22 cellular contexts compared by ENCODE assay signal in the genomic region with DNA sequence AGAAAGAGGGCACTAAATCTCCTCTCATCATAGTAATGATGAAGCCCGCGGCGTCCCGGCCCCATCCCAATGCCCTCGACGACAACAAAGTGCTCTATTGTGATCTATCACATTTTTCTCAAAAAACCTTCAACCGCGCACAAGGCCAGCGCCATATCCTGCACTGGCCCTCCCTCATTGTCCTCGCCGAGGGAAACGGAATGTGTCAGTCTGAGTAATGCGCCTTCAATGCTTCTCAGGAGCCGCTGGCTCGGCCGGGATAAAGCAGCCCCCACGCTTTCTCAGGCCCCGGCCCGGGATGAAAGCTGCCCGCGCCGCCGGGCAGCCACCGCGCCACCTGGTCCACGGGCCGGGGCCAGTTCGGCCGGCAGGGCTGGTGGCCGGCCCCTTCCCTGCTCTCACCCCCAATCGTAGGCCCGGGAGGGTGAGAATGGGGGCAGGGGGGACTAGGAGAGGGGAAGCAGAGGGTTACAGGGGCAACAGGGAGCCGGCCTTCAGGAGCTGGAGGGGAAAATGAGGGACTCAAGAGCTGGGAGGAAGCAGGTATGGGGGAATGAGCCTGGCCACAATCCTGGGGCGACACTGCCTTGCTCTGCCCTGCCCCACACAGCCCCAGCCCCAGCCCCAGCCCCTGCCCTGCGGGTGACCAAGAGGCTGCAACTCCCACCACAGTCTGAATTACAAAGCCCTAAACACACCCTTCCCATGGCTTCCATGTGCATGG. TPM values are rescaled to one million over a fixed set of nuclear protein-coding genes. Genes with fewer than 3 reads are reported as not detected.
A peak's percentile ranks its signal among the peaks of the same experiment; 100 is the strongest.
DNase-seq lines count a peak whose midpoint lies in the region; ATAC-seq and TF ChIP-seq lines count a peak whose summit lies in the region.
"Had no signal": no experiment of that assay in that cellular context is flagged by ENCODE, and none has a peak within 500 bp of the region (broad histone marks: within the 10 kb centered on the region; RNA-seq: fewer than 3 reads in every experiment).

No MANE protein-coding gene starts in this region.

- no peak for TF ChIP-seq POLR2A in tibial nerve (IDR thresholded peaks at IDR 0.05)

- no peak for TF ChIP-seq EP300 in tibial nerve (IDR thresholded peaks at IDR 0.05)

- H3K9me3 ChIP-seq in HUES64 (ENCODE audit: insufficient read depth, low read depth, low read length) (0 out of 2 replicates have a peak, but pooled peaks cover 5% of the 10 kb centered on the region), tibial nerve (peaks cover 0 to 5% (median 0%) of the 10 kb centered on the region in 4 donors)

- peaks cover 16% of the 10 kb centered on the region for H3K4me1 ChIP-seq in HUES64 (ENCODE audit: insufficient read depth, low read length)
- H3K4me1 ChIP-seq in tibial nerve, result peaks cover 0 to 16% (median 0%) of the 10 kb centered on the region in 4 donors

- H3K27me3 ChIP-seq in HUES64 (ENCODE audit: insufficient read depth, low read length) (peaks cover 28% of the 10 kb centered on the region), kidney epithelial cell (ENCODE audit: control insufficient read depth, insufficient read depth, low read length) (no peaks in the 10 kb centered on the region), tibial nerve (no peaks in the 10 kb centered on the region)

- H3K9ac ChIP-seq in HUES64 (ENCODE audit: low read depth, low read length), result no peak overlapping the region; the same call in 1 of the 2 replicates

- WGBS in HUES64, result 27% methylated on average over 34 of the region's 35 CpGs
- WGBS in tibial nerve, 2 donors, result 51 to 54% methylated on average over 30 to 34 of the region's 35 CpGs

- H3K36me3 ChIP-seq in HUES64 (ENCODE audit: insufficient read depth, low read length) (no peaks in the 10 kb centered on the region), kidney epithelial cell (ENCODE audit: control insufficient read depth, insufficient read depth, low read length) (no peaks in the 10 kb centered on the region), tibial nerve (no peaks in the 10 kb centered on the region)

- H3K4me3 ChIP-seq in HUES64 (ENCODE audit: low read length), result no peak overlapping the region
- H3K4me3 ChIP-seq in kidney epithelial cell (ENCODE audit: low read depth, low read length), result no peak overlapping the region
- H3K4me3 ChIP-seq in tibial nerve, result no peak overlapping the region

- DNase-seq in ecto neural progenitor cell (ENCODE audit: low spot score) (peak; percentile 68), kidney epithelial cell (ENCODE audit: low read depth) (peak; percentile 21), renal cortical epithelial cell (ENCODE audit: low read depth) (peak; percentile 26), germinal center (ENCODE audit: low spot score) (no peak), cortex of kidney (lab: John Stamatoyannopoulos, UW) (no peak), tibial nerve (ENCODE audit: low spot score in 2 of 2) (no peak)
- DNase-seq: activated CD8-positive, alpha-beta memory T cell treated with anti-CD3 and anti-CD28 coated beads, Interleukin-2, amount 50 U/mL, for 48 hours; activated naive CD4-positive, alpha-beta T cell treated with anti-CD3 and anti-CD28 coated beads, Interleukin-2, amount 10 ng/mL, durations not matched to agents 7 days and 5 days; caudate nucleus; DMS153; GOT3; left colon; naive thymus-derived CD4-positive, alpha-beta T cell; NCI-H774; RPMI8226 had no signal

- H3K27ac ChIP-seq in HUES64 (ENCODE audit: low read depth, low read length), result peak overlapping the region; percentile 25; the same call in 1 of the 2 replicates
- peak overlapping the region in 2 of 4 donors; percentile 3 to 54 for H3K27ac ChIP-seq in tibial nerve

- ATAC-seq in GM21381 (IDR thresholded peaks at IDR 0.05; ENCODE audit: unreplicated experiment), result no peak
- ATAC-seq: activated CD4-positive, CD25-positive, alpha-beta regulatory T cell treated with anti-CD3 and anti-CD28 coated beads, Interleukin-2, amount 50 U/mL, for 24 hours; naive thymus-derived CD4-positive, alpha-beta T cell; stimulated activated memory B cell treated with anti-CD40 and anti-IgM and Interleukin-4, amounts not matched to agents 10 μg/mL and 1 μg/mL and 100 μg/mL, for 72 hours had no signal

- TF ChIP-seq CTCF in kidney epithelial cell (IDR thresholded peaks at IDR 0.05; ENCODE audit: insufficient read depth, low read length, poor library complexity, severe bottlenecking), result no peak
- no peak for TF ChIP-seq CTCF in tibial nerve (IDR thresholded peaks at IDR 0.05)

RNA-seq across cellular contexts. Expression of gene LINC01488, which starts 10.0 kb away (rescaled TPM):
- polyA plus RNA-seq in HUES64 (2013, experiment 1 of 2), result not detected
- not detected for polyA plus RNA-seq in HUES64 (2013, experiment 2 of 2)
- total RNA-seq in kidney epithelial cell, result not detected in 2 replicates
- total RNA-seq in renal cortical epithelial cell, result not detected in 2 replicates
- not detected for total RNA-seq in tibial nerve
- total RNA-seq: left colon; naive thymus-derived CD4-positive, alpha-beta T cell; skeletal muscle tissue; T-helper 1 cell treated with Interleukin-12 subunit alpha and Interleukin-12 subunit beta and Interleukin-4 antibody, amounts not matched to agents 30 ng/mL and 1 ng/mL, for 36 hours; ureter had no signal
- polyA plus RNA-seq: naive thymus-derived CD4-positive, alpha-beta T cell had no signal

Comparison
In these comparisons a context has a peak if more than half of its experiments do, and no peak if none do; other contexts are left out.
1. DNase-seq: peak in ecto neural progenitor cell (single experiment), kidney epithelial cell (single experiment) and renal cortical epithelial cell (single experiment); none in germinal center (single experiment), cortex of kidney (single experiment) and tibial nerve (0 of 2).